1 cellular context compared by ENCODE assay signal in genomic region chr1:246043556-246043955, GRCh38.
TF ChIP-seq lines count a peak whose summit lies in the region.

No MANE protein-coding gene starts in this region.

TF ChIP-seq in Ishikawa, 13 proteins besides CTCF, POLR2A, EP300 and RAD21 (continued from another document):
- TF ChIP-seq MAX (IDR thresholded peaks at IDR 0.05), result no peak
